Comparison of ENCODE assay signal across 16 cellular contexts in the genomic region with DNA sequence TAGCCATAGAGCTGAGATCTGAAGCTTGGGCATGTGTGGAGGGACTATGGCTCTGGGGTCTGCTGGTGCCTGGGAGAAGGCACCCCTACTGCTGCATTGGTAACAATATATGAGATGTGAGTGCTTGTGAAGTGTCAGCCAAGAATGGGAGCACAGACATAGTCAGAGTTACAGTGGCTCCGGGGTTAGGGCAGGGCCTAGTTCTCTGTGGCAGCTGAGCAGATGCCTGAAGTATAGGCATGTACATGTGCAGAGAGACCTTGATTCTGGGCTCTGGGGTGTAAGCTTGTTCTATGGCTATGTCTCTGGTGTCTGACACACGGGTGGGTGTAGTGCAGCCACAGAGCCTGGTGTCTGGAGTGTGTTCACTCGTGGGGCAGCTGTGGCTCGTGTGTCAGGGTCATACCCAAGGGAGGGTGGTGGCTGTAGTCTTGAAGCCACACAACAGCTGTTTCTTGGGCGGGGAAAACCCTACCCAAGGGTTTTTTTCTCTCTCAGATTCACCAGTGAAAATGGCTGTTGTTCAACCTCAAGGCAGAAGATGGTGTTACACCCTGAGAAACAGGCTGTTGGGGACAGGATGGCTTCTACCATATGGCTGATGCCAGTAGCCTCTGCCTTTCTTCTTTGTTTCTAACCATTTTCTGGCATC. TPM values are rescaled to one million over a fixed set of nuclear protein-coding genes. Genes with fewer than 3 reads are reported as not detected.
A peak's percentile ranks its signal among the peaks of the same experiment; 100 is the strongest.
DNase-seq lines count a peak whose midpoint lies in the region; ATAC-seq lines count a peak whose summit lies in the region.
"Had no signal": no experiment of that assay in that cellular context is flagged by ENCODE, and none has a peak within 500 bp of the region (broad histone marks: within the 10 kb centered on the region; RNA-seq: fewer than 3 reads in every experiment).

No MANE protein-coding gene starts in this region.

- H3K27me3 ChIP-seq in aorta (ENCODE audit: control insufficient read depth in 1 of 2, insufficient read depth in 2 of 2, low read length in 1 of 2) = no peaks in the 10 kb centered on the region
- H3K27me3 ChIP-seq: adrenal gland had no signal

- no peak overlapping the region for H3K4me3 ChIP-seq in aorta (ENCODE audit: low read length in 2 of 2)
- H3K4me3 ChIP-seq: adrenal gland, heart right ventricle had no signal

- no peak overlapping the region for H3K27ac ChIP-seq in aorta (ENCODE audit: low read depth in 1 of 2, low read length in 2 of 2)
- H3K27ac ChIP-seq: adrenal gland, heart right ventricle had no signal

- H3K9me3 ChIP-seq in aorta (ENCODE audit: control insufficient read depth, low read length) = peaks cover 4% of the 10 kb centered on the region

- no peaks in the 10 kb centered on the region for H3K36me3 ChIP-seq in aorta (ENCODE audit: control insufficient read depth in 1 of 2, insufficient read depth in 2 of 2, low read length in 1 of 2)
- H3K36me3 ChIP-seq: adrenal gland, heart right ventricle had no signal

- ATAC-seq in GM18502 (IDR thresholded peaks at IDR 0.05; ENCODE audit: poor library complexity, unreplicated experiment) (peak; percentile 83), GM19455 (IDR thresholded peaks at IDR 0.05; ENCODE audit: unreplicated experiment) (peak; percentile 80), HG02885 (IDR thresholded peaks at IDR 0.05; ENCODE audit: poor library complexity, unreplicated experiment) (peak; percentile 84), HG03571 (IDR thresholded peaks at IDR 0.05; ENCODE audit: unreplicated experiment) (peak; percentile 73), aorta (ENCODE audit: low FRiP score) (no peak)
- ATAC-seq: activated CD8-positive, alpha-beta T cell treated with anti-CD3 and anti-CD28 coated beads, Interleukin-2, amount 10 ng/mL, durations not matched to agents 7 days and 5 days; heart right ventricle; SK-N-SH treated with all-trans-retinoic acid at 6 μM for 48 hours had no signal

- 64 to 66% methylated on average over 5 of the region's 5 CpGs for WGBS in aorta, 2 donors

- intact Hi-C loops in aorta (cut with DNase I) = no loop called here

- DNase-seq in aorta (no peak), T-helper 9 cell (no peak), NCI-H1694 (lab: John Stamatoyannopoulos, UW) (no peak)
- DNase-seq in activated effector memory CD4-positive, alpha-beta T cell treated with anti-CD3 and anti-CD28 coated beads, Interleukin-2, amount 50 U/mL, for 16 hours = no peak
- DNase-seq: activated CD8-positive, alpha-beta T cell treated with anti-CD3 and anti-CD28 coated beads, Interleukin-2, amount 10 ng/mL, durations not matched to agents 7 days and 5 days; adrenal gland; effector CD4-positive, alpha-beta T cell; heart right ventricle; midbrain; stimulated activated CD8-positive, alpha-beta memory T cell treated with anti-CD3 and anti-CD28 coated beads, Interleukin-4, amount 100 ng/mL, for 48 hours had no signal

- no peaks in the 10 kb centered on the region for H3K4me1 ChIP-seq in aorta (ENCODE audit: control insufficient read depth in 1 of 2, insufficient read depth in 2 of 2, low read length in 2 of 2)
- H3K4me1 ChIP-seq: adrenal gland, heart right ventricle had no signal

RNA-seq across cellular contexts. Expression of a gene that starts 11.9 kb away (rescaled TPM):
- total RNA-seq in aorta = not detected
- polyA plus RNA-seq in aorta = not detected
- total RNA-seq: activated CD8-positive, alpha-beta T cell treated with anti-CD3 and anti-CD28 coated beads, Interleukin-2, amount 10 ng/mL, durations not matched to agents 7 days and 5 days had no signal
- polyA plus RNA-seq: adrenal gland had no signal

RNA-seq across cellular contexts. Expression of a gene that starts 39.6 kb away (rescaled TPM):
- not detected for total RNA-seq in aorta
- not detected for polyA plus RNA-seq in aorta
- total RNA-seq: activated CD8-positive, alpha-beta T cell treated with anti-CD3 and anti-CD28 coated beads, Interleukin-2, amount 10 ng/mL, durations not matched to agents 7 days and 5 days; adrenal gland; heart right ventricle had no signal
- polyA plus RNA-seq: CD14-positive monocyte, heart right ventricle had no signal
